ENCODE assay signal across 20 cellular contexts in genomic region chr1:225613006-225613405, GRCh38. TPM values are rescaled to one million over a fixed set of nuclear protein-coding genes. Genes with fewer than 3 reads are reported as not detected.
DNase-seq lines count a peak whose midpoint lies in the region; ATAC-seq and TF ChIP-seq lines count a peak whose summit lies in the region.
"Had no signal": no experiment of that assay in that cellular context is flagged by ENCODE, and none has a peak within 500 bp of the region (broad histone marks: within the 10 kb centered on the region; RNA-seq: fewer than 3 reads in every experiment).

No MANE protein-coding gene starts in this region.

- H3K27me3 Mint-ChIP-seq in brain (no peaks in the 10 kb centered on the region), nephron (ENCODE audit: low read depth) (no peaks in the 10 kb centered on the region), type B pancreatic cell (no peaks in the 10 kb centered on the region)
- H3K27me3 Mint-ChIP-seq: activated naive CD8-positive, alpha-beta T cell treated with anti-CD3 and anti-CD28 coated beads for 36 hours; activated T-helper 17 cell treated with anti-CD3 and anti-CD28 coated beads, Interleukin-2, amount 50 U/mL, for 72 hours; dendritic cell treated with granulocyte-macrophage colony-stimulating factor and Interleukin-4, amounts not matched to agents 40 ng/mL and 50 ng/mL, for 4 days had no signal

- H3K27ac Mint-ChIP-seq in brain (peak overlapping the region in 3 of 5 experiments; percentile 1 to 61 (median 57)), nephron (peak overlapping the region; percentile 10 to 33 (median 26)), type B pancreatic cell (peak overlapping the region; percentile 33)
- H3K27ac Mint-ChIP-seq: activated CD8-positive, alpha-beta memory T cell treated with anti-CD3 and anti-CD28 coated beads, Interleukin-2, amount 10 ng/mL, durations not matched to agents 7 days and 5 days; activated naive CD8-positive, alpha-beta T cell treated with anti-CD3 and anti-CD28 coated beads for 36 hours; activated T-helper 17 cell treated with anti-CD3 and anti-CD28 coated beads, Interleukin-2, amount 50 U/mL, for 72 hours; dendritic cell treated with granulocyte-macrophage colony-stimulating factor and Interleukin-4, amounts not matched to agents 40 ng/mL and 50 ng/mL, for 4 days had no signal

- intact Hi-C loops in Right ventricle myocardium inferior (cut with DNase I) = no loop called here
- intact Hi-C loops in left cardiac atrium (cut with DNase I) = no loop called here

- H3K9me3 Mint-ChIP-seq in brain (peaks cover 14 to 34% (median 19%) of the 10 kb centered on the region in 5 experiments), nephron (no peaks in the 10 kb centered on the region), type B pancreatic cell (no peaks in the 10 kb centered on the region)
- H3K9me3 Mint-ChIP-seq: activated T-helper 17 cell treated with anti-CD3 and anti-CD28 coated beads, Interleukin-2, amount 50 U/mL, for 72 hours had no signal

- H3K4me1 Mint-ChIP-seq in brain (peaks cover 58% of the 10 kb centered on the region), nephron (peaks cover 39% of the 10 kb centered on the region), type B pancreatic cell (ENCODE audit: unreplicated experiment) (peaks cover 37% of the 10 kb centered on the region)
- H3K4me1 Mint-ChIP-seq: activated CD8-positive, alpha-beta memory T cell treated with anti-CD3 and anti-CD28 coated beads, Interleukin-2, amount 10 ng/mL, durations not matched to agents 7 days and 5 days; activated naive CD8-positive, alpha-beta T cell treated with anti-CD3 and anti-CD28 coated beads for 36 hours; activated T-helper 17 cell treated with anti-CD3 and anti-CD28 coated beads, Interleukin-2, amount 50 U/mL, for 72 hours had no signal

- no peak for TF ChIP-seq CTCF in brain (conservative IDR thresholded peaks at IDR 0.05)
- TF ChIP-seq CTCF in nephron (IDR thresholded peaks at IDR 0.05; ENCODE audit: unreplicated experiment in 3 of 3) = no peak
- TF ChIP-seq CTCF in type B pancreatic cell (conservative IDR thresholded peaks at IDR 0.05) = no peak

- peaks cover 63% of the 10 kb centered on the region for H3K36me3 Mint-ChIP-seq in brain
- H3K36me3 Mint-ChIP-seq in nephron (ENCODE audit: low read depth) = peaks cover 38% of the 10 kb centered on the region
- peaks cover 18% of the 10 kb centered on the region for H3K36me3 Mint-ChIP-seq in type B pancreatic cell
- H3K36me3 Mint-ChIP-seq: activated CD8-positive, alpha-beta memory T cell treated with anti-CD3 and anti-CD28 coated beads, Interleukin-2, amount 10 ng/mL, durations not matched to agents 7 days and 5 days; activated naive CD8-positive, alpha-beta T cell treated with anti-CD3 and anti-CD28 coated beads for 36 hours had no signal

- DNase-seq in Right ventricle myocardium inferior (ENCODE audit: missing footprints) (no peak), left cardiac atrium (no peak), type B pancreatic cell (ENCODE audit: extremely low spot score, unreplicated experiment) (no peak), inferior parietal cortex (ENCODE audit: extremely low spot score) (no peak), NOMO-1 treated with DMSO at 0.1 percent for 48 hours (lab: John Stamatoyannopoulos, UW; ENCODE audit: unreplicated experiment) (no peak)
- no peak for DNase-seq in stimulated activated CD4-positive, alpha-beta T cell treated with anti-CD3 and anti-CD28 coated beads, Interleukin-4, amount 100 ng/mL, for 1 hour
- DNase-seq: ACHN; activated CD4-positive, alpha-beta T cell treated with anti-CD3 and anti-CD28 coated beads for 4 hours; activated CD8-positive, alpha-beta memory T cell treated with anti-CD3 and anti-CD28 coated beads, Interleukin-2, amount 10 ng/mL, durations not matched to agents 7 days and 5 days; activated naive CD8-positive, alpha-beta T cell treated with anti-CD3 and anti-CD28 coated beads for 36 hours; C1 segment of cervical spinal cord; HCEC 1CT; NCI-H1930; NCI-H510A; right lobe of liver; stimulated activated naive CD8-positive, alpha-beta T cell treated with anti-CD3 and anti-CD28 coated beads, Interleukin-15, Interleukin-2, amounts not matched to agents 100 U/mL and 50 U/mL, for 24 hours had no signal

- H3K4me3 Mint-ChIP-seq in brain = no peak overlapping the region
- no peak overlapping the region for H3K4me3 Mint-ChIP-seq in nephron
- peak overlapping the region; percentile 11 for H3K4me3 Mint-ChIP-seq in type B pancreatic cell
- H3K4me3 Mint-ChIP-seq: activated CD8-positive, alpha-beta memory T cell treated with anti-CD3 and anti-CD28 coated beads, Interleukin-2, amount 10 ng/mL, durations not matched to agents 7 days and 5 days; activated naive CD8-positive, alpha-beta T cell treated with anti-CD3 and anti-CD28 coated beads for 36 hours; activated T-helper 17 cell treated with anti-CD3 and anti-CD28 coated beads, Interleukin-2, amount 50 U/mL, for 72 hours; dendritic cell treated with granulocyte-macrophage colony-stimulating factor and Interleukin-4, amounts not matched to agents 40 ng/mL and 50 ng/mL, for 4 days had no signal

- peak; percentile 24 for ATAC-seq in Right ventricle myocardium inferior
- no peak for ATAC-seq in left cardiac atrium
- ATAC-seq: activated CD8-positive, alpha-beta memory T cell treated with anti-CD3 and anti-CD28 coated beads, Interleukin-2, amount 10 ng/mL, durations not matched to agents 7 days and 5 days; activated T-helper 17 cell treated with anti-CD3 and anti-CD28 coated beads, Interleukin-2, amount 50 U/mL, for 72 hours; stimulated activated naive CD8-positive, alpha-beta T cell treated with anti-CD3 and anti-CD28 coated beads, Interleukin-15, Interleukin-2, amounts not matched to agents 100 U/mL and 50 U/mL, for 24 hours had no signal

RNA-seq across cellular contexts. Expression of gene ENAH, which starts 39.9 kb away (rescaled TPM):
- total RNA-seq in Right ventricle myocardium inferior = 80.0 TPM
- 10 to 100 TPM; 73.4 to 79.0 TPM for total RNA-seq in left cardiac atrium
- 85.4 TPM for polyA plus RNA-seq in brain (ENCODE audit: insufficient read depth, low read depth, low replicate concordance)
- total RNA-seq in type B pancreatic cell (ENCODE audit: low replicate concordance) = 69.2 and 133 TPM in 2 replicates
- total RNA-seq: activated CD8-positive, alpha-beta memory T cell treated with anti-CD3 and anti-CD28 coated beads, Interleukin-2, amount 10 ng/mL, durations not matched to agents 7 days and 5 days had no signal
